8 cellular contexts compared by ENCODE assay signal in the genomic region with DNA sequence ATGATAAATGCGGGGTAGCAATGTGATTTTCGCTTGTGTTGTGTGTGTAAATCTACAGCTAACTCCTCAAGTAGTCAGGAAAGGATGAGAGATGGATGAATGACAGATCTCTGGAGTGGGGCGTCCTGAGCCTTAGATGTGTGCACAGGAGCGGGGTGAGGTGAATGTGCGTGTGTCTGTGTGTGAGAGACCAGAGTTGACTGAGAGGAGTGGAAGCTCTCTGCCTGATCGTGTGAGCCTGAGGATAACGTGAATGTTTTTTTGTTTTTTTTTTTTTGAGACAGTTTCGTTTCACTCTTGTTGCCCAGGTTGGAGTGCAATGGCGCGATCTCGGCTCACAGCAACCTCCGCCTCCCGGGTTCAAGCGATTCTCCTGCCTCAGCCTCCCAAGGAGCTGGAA. TPM values are rescaled to one million over a fixed set of nuclear protein-coding genes. Genes with fewer than 3 reads are reported as not detected.
A peak's percentile ranks its signal among the peaks of the same experiment; 100 is the strongest.
DNase-seq lines count a peak whose midpoint lies in the region; ATAC-seq and TF ChIP-seq lines count a peak whose summit lies in the region.

No MANE protein-coding gene starts in this region.

- DNase-seq in HFF-Myc (ENCODE audit: extremely low read depth, low read depth): no peak
- no peak for DNase-seq in activated T-helper 1 cell treated with anti-CD3 and anti-CD28 coated beads, Interleukin-12 subunit alpha, Interleukin-12 subunit beta, Interleukin-2, Interleukin-4 antibody, amounts not matched to agents 30 ng/mL and 10 ng/mL and 1 ng/mL, durations not matched to agents 14 hours and 24 hours and 36 hours (ENCODE audit: low spot score)
- no peak for DNase-seq in stimulated activated effector memory CD8-positive, alpha-beta T cell treated with anti-CD3 and anti-CD28 coated beads, Interleukin-12 subunit alpha, Interleukin-12 subunit beta, amount 100 ng/mL, for 72 hours (ENCODE audit: low spot score in 2 of 2)
- DNase-seq in NCI-H1436 (lab: John Stamatoyannopoulos, UW): no peak
- no peak for DNase-seq in inferior parietal cortex (ENCODE audit: extremely low spot score)
- no peak for DNase-seq in stimulated activated CD8-positive, alpha-beta memory T cell treated with anti-CD3 and anti-CD28 coated beads, Interleukin-4, amount 100 ng/mL, for 48 hours

- peaks cover 5% of the 10 kb centered on the region for H3K36me3 ChIP-seq in iPS-18a (ENCODE audit: control insufficient read depth, low read depth, low read length)

- no peaks in the 10 kb centered on the region for H3K9me3 ChIP-seq in iPS-18a (ENCODE audit: control insufficient read depth, low read depth, low read length)

- peak overlapping the region; percentile 70 for H3K4me3 ChIP-seq in HFF-Myc (replicated peaks; ENCODE audit: low read depth, low read length)
- peak overlapping the region; percentile 96 for H3K4me3 ChIP-seq in iPS-18a (ENCODE audit: low read length)

- no peak for TF ChIP-seq CTCF in HFF-Myc (IDR thresholded peaks at IDR 0.05; ENCODE audit: low read depth, low read length, missing control alignments)

- H3K9ac ChIP-seq in iPS-18a (ENCODE audit: low read length): peak overlapping the region; percentile 81

- peak overlapping the region; percentile 26 for H3K27ac Mint-ChIP-seq in activated T-helper 1 cell treated with anti-CD3 and anti-CD28 coated beads, Interleukin-12 subunit alpha, Interleukin-12 subunit beta, Interleukin-2, Interleukin-4 antibody, amounts not matched to agents 30 ng/mL and 10 ng/mL and 1 ng/mL, durations not matched to agents 14 hours and 24 hours and 36 hours
- H3K27ac Mint-ChIP-seq in stimulated activated effector memory CD8-positive, alpha-beta T cell treated with anti-CD3 and anti-CD28 coated beads, Interleukin-12 subunit alpha, Interleukin-12 subunit beta, amount 100 ng/mL, for 72 hours: peak overlapping the region; percentile 97

- H3K4me1 ChIP-seq in iPS-18a (ENCODE audit: control insufficient read depth, low read depth, low read length): peaks cover 4% of the 10 kb centered on the region

- peaks cover 42% of the 10 kb centered on the region for H3K36me3 Mint-ChIP-seq in activated T-helper 1 cell treated with anti-CD3 and anti-CD28 coated beads, Interleukin-12 subunit alpha, Interleukin-12 subunit beta, Interleukin-2, Interleukin-4 antibody, amounts not matched to agents 30 ng/mL and 10 ng/mL and 1 ng/mL, durations not matched to agents 14 hours and 24 hours and 36 hours (ENCODE audit: low read depth)
- peaks cover 46% of the 10 kb centered on the region for H3K36me3 Mint-ChIP-seq in stimulated activated effector memory CD8-positive, alpha-beta T cell treated with anti-CD3 and anti-CD28 coated beads, Interleukin-12 subunit alpha, Interleukin-12 subunit beta, amount 100 ng/mL, for 72 hours

- H3K27me3 Mint-ChIP-seq in activated T-helper 1 cell treated with anti-CD3 and anti-CD28 coated beads, Interleukin-12 subunit alpha, Interleukin-12 subunit beta, Interleukin-2, Interleukin-4 antibody, amounts not matched to agents 30 ng/mL and 10 ng/mL and 1 ng/mL, durations not matched to agents 14 hours and 24 hours and 36 hours (ENCODE audit: insufficient read depth): no peaks in the 10 kb centered on the region

- no peaks in the 10 kb centered on the region for H3K27me3 ChIP-seq in iPS-18a (ENCODE audit: control insufficient read depth, insufficient read depth, low read length)

- peaks cover 16% of the 10 kb centered on the region for H3K4me1 Mint-ChIP-seq in activated T-helper 1 cell treated with anti-CD3 and anti-CD28 coated beads, Interleukin-12 subunit alpha, Interleukin-12 subunit beta, Interleukin-2, Interleukin-4 antibody, amounts not matched to agents 30 ng/mL and 10 ng/mL and 1 ng/mL, durations not matched to agents 14 hours and 24 hours and 36 hours (ENCODE audit: low read depth)
- H3K4me1 Mint-ChIP-seq in stimulated activated effector memory CD8-positive, alpha-beta T cell treated with anti-CD3 and anti-CD28 coated beads, Interleukin-12 subunit alpha, Interleukin-12 subunit beta, amount 100 ng/mL, for 72 hours: peaks cover 41% of the 10 kb centered on the region

- H3K4me3 Mint-ChIP-seq in activated T-helper 1 cell treated with anti-CD3 and anti-CD28 coated beads, Interleukin-12 subunit alpha, Interleukin-12 subunit beta, Interleukin-2, Interleukin-4 antibody, amounts not matched to agents 30 ng/mL and 10 ng/mL and 1 ng/mL, durations not matched to agents 14 hours and 24 hours and 36 hours: peak overlapping the region; percentile 99
- H3K4me3 Mint-ChIP-seq in stimulated activated effector memory CD8-positive, alpha-beta T cell treated with anti-CD3 and anti-CD28 coated beads, Interleukin-12 subunit alpha, Interleukin-12 subunit beta, amount 100 ng/mL, for 72 hours: peak overlapping the region; percentile 99

- peaks cover 56% of the 10 kb centered on the region for H3K9me3 Mint-ChIP-seq in activated T-helper 1 cell treated with anti-CD3 and anti-CD28 coated beads, Interleukin-12 subunit alpha, Interleukin-12 subunit beta, Interleukin-2, Interleukin-4 antibody, amounts not matched to agents 30 ng/mL and 10 ng/mL and 1 ng/mL, durations not matched to agents 14 hours and 24 hours and 36 hours
- peaks cover 22% of the 10 kb centered on the region for H3K9me3 Mint-ChIP-seq in stimulated activated effector memory CD8-positive, alpha-beta T cell treated with anti-CD3 and anti-CD28 coated beads, Interleukin-12 subunit alpha, Interleukin-12 subunit beta, amount 100 ng/mL, for 72 hours

- no peak for ATAC-seq in stimulated activated effector memory CD8-positive, alpha-beta T cell treated with anti-CD3 and anti-CD28 coated beads, Interleukin-12 subunit alpha, Interleukin-12 subunit beta, amount 100 ng/mL, for 72 hours
- ATAC-seq in HG02623 (IDR thresholded peaks at IDR 0.05; ENCODE audit: unreplicated experiment): no peak

- intact Hi-C loops in activated T-helper 1 cell treated with anti-CD3 and anti-CD28 coated beads, Interleukin-12 subunit alpha, Interleukin-12 subunit beta, Interleukin-2, Interleukin-4 antibody, amounts not matched to agents 30 ng/mL and 10 ng/mL and 1 ng/mL, durations not matched to agents 14 hours and 24 hours and 36 hours (cut with micrococcal nuclease): loop anchor here (1.0 to 5.0 kb wide), 11 partner anchors 21 to 1113 kb away; a partner anchor contains a TSS

- no peak overlapping the region for H3K27ac ChIP-seq in iPS-18a (ENCODE audit: low read length)

RNA-seq across cellular contexts. Expression of a gene that starts 0.8 kb away (rescaled TPM):
- total RNA-seq in activated T-helper 1 cell treated with anti-CD3 and anti-CD28 coated beads, Interleukin-12 subunit alpha, Interleukin-12 subunit beta, Interleukin-2, Interleukin-4 antibody, amounts not matched to agents 30 ng/mL and 10 ng/mL and 1 ng/mL, durations not matched to agents 14 hours and 24 hours and 36 hours: 5.5 and 6.8 TPM in 2 replicates

RNA-seq across cellular contexts. Expression of a gene that starts 21.6 kb away (rescaled TPM):
- 5.8 and 8.5 TPM in 2 replicates for total RNA-seq in activated T-helper 1 cell treated with anti-CD3 and anti-CD28 coated beads, Interleukin-12 subunit alpha, Interleukin-12 subunit beta, Interleukin-2, Interleukin-4 antibody, amounts not matched to agents 30 ng/mL and 10 ng/mL and 1 ng/mL, durations not matched to agents 14 hours and 24 hours and 36 hours
